ENCODE assay signal across 8 cellular contexts in genomic region chr18:42114310-42114943, GRCh38.
DNase-seq lines count a peak whose midpoint lies in the region; ATAC-seq and TF ChIP-seq lines count a peak whose summit lies in the region.

No MANE protein-coding gene starts in this region.

- in situ Hi-C loops in Caki2 (cut with HindIII; ENCODE audit: low pct_unique_long_range_greater_than_20kb, low sequenced_read_pairs) = no loop called here

- peak; percentile 71 to 98 (median 91) for TF ChIP-seq CTCF in dorsolateral prefrontal cortex (IDR thresholded peaks at IDR 0.05 in 54 of 56, conservative IDR thresholded peaks at IDR 0.05 in 2 of 56; ENCODE audit: low read depth in 1 of 56, partially characterized antibody in 56 of 56)

- peak; percentile 84 for ATAC-seq in GM19463 (IDR thresholded peaks at IDR 0.05; ENCODE audit: unreplicated experiment)
- peak; percentile 91 for ATAC-seq in HG03520 (IDR thresholded peaks at IDR 0.05; ENCODE audit: unreplicated experiment)

- no peaks in the 10 kb centered on the region for H3K27me3 ChIP-seq in dorsolateral prefrontal cortex

- DNase-seq in Caki2 (ENCODE audit: low read depth) (peak; percentile 64), NCI-H524 (lab: John Stamatoyannopoulos, UW) (peak; percentile 46 to 84), dorsolateral prefrontal cortex (peak in 9 of 10 donors; percentile 23 to 87 (median 59)), medulla oblongata (ENCODE audit: extremely low spot score) (peak; percentile 95)
- DNase-seq in activated CD4-positive, alpha-beta T cell treated with anti-CD3 and anti-CD28 coated beads, Interleukin-2, amount 50 U/mL, for 4 hours = peak; percentile 14 to 23
- peak; percentile 73 for DNase-seq in stimulated activated CD8-positive, alpha-beta memory T cell treated with anti-CD3 and anti-CD28 coated beads, Interleukin-4, amount 100 ng/mL, for 48 hours

- H3K4me3 ChIP-seq in dorsolateral prefrontal cortex = peak overlapping the region in 5 of 59 donors; percentile 2 to 30 (median 2)

- peak overlapping the region in 31 of 59 donors; percentile 1 to 84 (median 54) for H3K27ac ChIP-seq in dorsolateral prefrontal cortex

- intact Hi-C loops in dorsolateral prefrontal cortex (cut with DNase I) = loop anchor here (5.0 to 10.0 kb wide), 6 partner anchors 60 to 1473 kb away; partner anchors contain the start of gene SYT4 (in 1 of the 2)

Comparison
In these comparisons a context has a peak if more than half of its experiments do, and no peak if none do; other contexts are left out.
1. DNase-seq: peak in every context shown above with its lines; median percentile 95 in medulla oblongata; 73 in stimulated activated CD8-positive, alpha-beta memory T cell treated with anti-CD3 and anti-CD28 coated beads, Interleukin-4, amount 100 ng/mL, for 48 hours; 65 in NCI-H524; 64 in Caki2; 59 in dorsolateral prefrontal cortex; 18 in activated CD4-positive, alpha-beta T cell treated with anti-CD3 and anti-CD28 coated beads, Interleukin-2, amount 50 U/mL, for 4 hours.